In genomic region chr14:20609215-20610001, GRCh38 we compare ENCODE assay signal across 9 cellular contexts. TPM values are rescaled to one million over a fixed set of nuclear protein-coding genes. Genes with fewer than 3 reads are reported as not detected.
DNase-seq lines count a peak whose midpoint lies in the region; ATAC-seq and TF ChIP-seq lines count a peak whose summit lies in the region.
"Had no signal": no experiment of that assay in that cellular context is flagged by ENCODE, and none has a peak within 500 bp of the region (broad histone marks: within the 10 kb centered on the region; RNA-seq: fewer than 3 reads in every experiment).

No MANE protein-coding gene starts in this region.

- TF ChIP-seq EP300 in sigmoid colon (IDR thresholded peaks at IDR 0.05): no peak

- ATAC-seq in CD4-positive, CD25-positive, alpha-beta regulatory T cell (ENCODE audit: low read depth in 2 of 2): peak; percentile 23 to 30
- no peak for ATAC-seq in HG02759 (IDR thresholded peaks at IDR 0.05; ENCODE audit: unreplicated experiment)

- H3K4me3 ChIP-seq in CD4-positive, CD25-positive, alpha-beta regulatory T cell (ENCODE audit: low read depth, low read length): peak overlapping the region; percentile 94
- peak overlapping the region; percentile 78 for H3K4me3 ChIP-seq in HAP-1
- peak overlapping the region; percentile 78 to 99 (median 83) for H3K4me3 ChIP-seq in breast epithelium
- peak overlapping the region; percentile 78 to 85 (median 83) for H3K4me3 ChIP-seq in sigmoid colon

- WGBS in sigmoid colon, 2 donors: 0% methylated on average over 44 of the region's 44 CpGs

- peaks cover 0 to under 1% (median 0%) of the 10 kb centered on the region in 4 donors for H3K4me1 Mint-ChIP-seq in CD4-positive, CD25-positive, alpha-beta regulatory T cell

- TF ChIP-seq CTCF in breast epithelium (IDR thresholded peaks at IDR 0.05) (peak; percentile 95 to 98 (median 95)), sigmoid colon (IDR thresholded peaks at IDR 0.05) (peak; percentile 89 to 98 (median 92))

- peak; percentile 49 to 83 (median 80) for DNase-seq in CD4-positive, CD25-positive, alpha-beta regulatory T cell
- DNase-seq in HAP-1 (ENCODE audit: low spot score in 2 of 2) (peak; percentile 77 to 86), NCI-H2029 treated with DMSO at 0.1 percent for 48 hours (lab: John Stamatoyannopoulos, UW) (peak; percentile 81), T-helper 22 cell (ENCODE audit: low read depth) (peak; percentile 44), breast epithelium (ENCODE audit: low spot score in 2 of 2) (peak in 1 of 2 donors; percentile 84), iPS-NIHi11 (ENCODE audit: low spot score) (peak; percentile 69), sigmoid colon (peak; percentile 86)

- H3K36me3 Mint-ChIP-seq in CD4-positive, CD25-positive, alpha-beta regulatory T cell: no peaks in the 10 kb centered on the region

- no peaks in the 10 kb centered on the region for H3K27me3 Mint-ChIP-seq in CD4-positive, CD25-positive, alpha-beta regulatory T cell

- in situ Hi-C loops in HAP-1 (cut with MboI; ENCODE audit: low sequenced_read_pairs): loop anchor here (10.0 kb wide), 1 partner anchor 275 kb away; the partner anchor contains the start of gene CCNB1IP1

- H3K9me3 ChIP-seq in CD4-positive, CD25-positive, alpha-beta regulatory T cell (ENCODE audit: control insufficient read depth in 2 of 2, low read length in 2 of 2): no peaks in the 10 kb centered on the region
- no peaks in the 10 kb centered on the region for H3K9me3 ChIP-seq in HAP-1
- H3K9me3 ChIP-seq in breast epithelium: no peaks in the 10 kb centered on the region
- H3K9me3 ChIP-seq in sigmoid colon: no peaks in the 10 kb centered on the region

- H3K27me3 ChIP-seq in CD4-positive, CD25-positive, alpha-beta regulatory T cell (ENCODE audit: control insufficient read depth, insufficient read depth, low read length): peaks cover 7% of the 10 kb centered on the region
- H3K27me3 ChIP-seq in HAP-1 (ENCODE audit: low read depth) (no peaks in the 10 kb centered on the region), breast epithelium (no peaks in the 10 kb centered on the region), sigmoid colon (no peaks in the 10 kb centered on the region)

- intact Hi-C loops in breast epithelium (cut with DNase I; ENCODE audit: low total_unique reads) (loop anchor here (1.0 to 10.0 kb wide), 4 partner anchors 24 to 197 kb away; partner anchors contain the start of genes APEX1, OSGEP, RNASE4 and TEP1), sigmoid colon (cut with DNase I) (loop anchor here (2.0 to 10.0 kb wide), 5 partner anchors 79 to 485 kb away; partner anchors contain the start of genes PARP2, TEP1 and ZNF219)

- no peaks in the 10 kb centered on the region for H3K9me3 Mint-ChIP-seq in CD4-positive, CD25-positive, alpha-beta regulatory T cell
- H3K9me3 Mint-ChIP-seq: T-helper 1 cell treated with Interleukin-12 subunit alpha and Interleukin-12 subunit beta and Interleukin-4 antibody, amounts not matched to agents 30 μg/mL and 1 μg/mL, for 36 hours had no signal

- no peak for TF ChIP-seq POLR2A in breast epithelium (IDR thresholded peaks at IDR 0.05)
- TF ChIP-seq POLR2A in sigmoid colon (IDR thresholded peaks at IDR 0.05): no peak

- peaks cover 33% of the 10 kb centered on the region for H3K4me1 ChIP-seq in CD4-positive, CD25-positive, alpha-beta regulatory T cell (ENCODE audit: control insufficient read depth, insufficient read depth, low read length, poor library complexity, severe bottlenecking)
- H3K4me1 ChIP-seq in HAP-1 (peaks cover 9% of the 10 kb centered on the region), breast epithelium (no peaks in the 10 kb centered on the region), sigmoid colon (peaks cover 3 to 16% (median 10%) of the 10 kb centered on the region in 4 donors)

- no peak overlapping the region for H3K4me3 Mint-ChIP-seq in CD4-positive, CD25-positive, alpha-beta regulatory T cell
- H3K4me3 Mint-ChIP-seq: T-helper 1 cell treated with Interleukin-12 subunit alpha and Interleukin-12 subunit beta and Interleukin-4 antibody, amounts not matched to agents 30 μg/mL and 1 μg/mL, for 36 hours had no signal

- peak overlapping the region; percentile 10 for H3K27ac ChIP-seq in CD4-positive, CD25-positive, alpha-beta regulatory T cell (ENCODE audit: insufficient read depth, low read length, poor library complexity, severe bottlenecking)
- peak overlapping the region; percentile 77 to 83 for H3K27ac ChIP-seq in breast epithelium
- peak overlapping the region; percentile 74 to 81 (median 79) for H3K27ac ChIP-seq in sigmoid colon

- no peaks in the 10 kb centered on the region for H3K36me3 ChIP-seq in CD4-positive, CD25-positive, alpha-beta regulatory T cell (ENCODE audit: control insufficient read depth, insufficient read depth, low read length)
- H3K36me3 ChIP-seq in HAP-1 (replicated peaks) (no peaks in the 10 kb centered on the region), breast epithelium (no peaks in the 10 kb centered on the region), sigmoid colon (no peaks in the 10 kb centered on the region)

- H3K27ac Mint-ChIP-seq in CD4-positive, CD25-positive, alpha-beta regulatory T cell: no peak overlapping the region
- H3K27ac Mint-ChIP-seq: T-helper 1 cell treated with Interleukin-12 subunit alpha and Interleukin-12 subunit beta and Interleukin-4 antibody, amounts not matched to agents 30 μg/mL and 1 μg/mL, for 36 hours had no signal

RNA-seq across cellular contexts. Expression of gene RNASE12, which starts 18.2 kb away (rescaled TPM):
- not detected for total RNA-seq in CD4-positive, CD25-positive, alpha-beta regulatory T cell
- not detected for polyA plus RNA-seq in CD4-positive, CD25-positive, alpha-beta regulatory T cell
- not detected for total RNA-seq in breast epithelium
- total RNA-seq in sigmoid colon: not detected
- polyA plus RNA-seq in sigmoid colon: not detected

RNA-seq across cellular contexts. Expression of gene RNASE11, which starts 21.6 kb away (rescaled TPM):
- total RNA-seq in CD4-positive, CD25-positive, alpha-beta regulatory T cell: not detected
- polyA plus RNA-seq in CD4-positive, CD25-positive, alpha-beta regulatory T cell: not detected
- total RNA-seq in breast epithelium: not detected
- not detected for total RNA-seq in sigmoid colon
- not detected for polyA plus RNA-seq in sigmoid colon

RNA-seq across cellular contexts. Expression of gene OR6S1, which starts 32.1 kb away (rescaled TPM):
- not detected for total RNA-seq in CD4-positive, CD25-positive, alpha-beta regulatory T cell
- polyA plus RNA-seq in CD4-positive, CD25-positive, alpha-beta regulatory T cell: not detected
- total RNA-seq in breast epithelium (not detected), sigmoid colon (not detected)
- not detected for polyA plus RNA-seq in sigmoid colon

RNA-seq across cellular contexts. Expression of gene RNASE9, which starts 48.6 kb away (rescaled TPM):
- not detected for total RNA-seq in CD4-positive, CD25-positive, alpha-beta regulatory T cell
- polyA plus RNA-seq in CD4-positive, CD25-positive, alpha-beta regulatory T cell: not detected
- not detected for total RNA-seq in breast epithelium
- total RNA-seq in sigmoid colon: not detected
- not detected for polyA plus RNA-seq in sigmoid colon

Comparison
In these comparisons a context has a peak if more than half of its experiments do, and no peak if none do; other contexts are left out.
1. H3K27ac ChIP-seq: peak in every context shown above with its lines; median percentile 80 in breast epithelium; 79 in sigmoid colon; 10 in CD4-positive, CD25-positive, alpha-beta regulatory T cell.